Comparison of ENCODE assay signal across 12 cellular contexts in the genomic region with DNA sequence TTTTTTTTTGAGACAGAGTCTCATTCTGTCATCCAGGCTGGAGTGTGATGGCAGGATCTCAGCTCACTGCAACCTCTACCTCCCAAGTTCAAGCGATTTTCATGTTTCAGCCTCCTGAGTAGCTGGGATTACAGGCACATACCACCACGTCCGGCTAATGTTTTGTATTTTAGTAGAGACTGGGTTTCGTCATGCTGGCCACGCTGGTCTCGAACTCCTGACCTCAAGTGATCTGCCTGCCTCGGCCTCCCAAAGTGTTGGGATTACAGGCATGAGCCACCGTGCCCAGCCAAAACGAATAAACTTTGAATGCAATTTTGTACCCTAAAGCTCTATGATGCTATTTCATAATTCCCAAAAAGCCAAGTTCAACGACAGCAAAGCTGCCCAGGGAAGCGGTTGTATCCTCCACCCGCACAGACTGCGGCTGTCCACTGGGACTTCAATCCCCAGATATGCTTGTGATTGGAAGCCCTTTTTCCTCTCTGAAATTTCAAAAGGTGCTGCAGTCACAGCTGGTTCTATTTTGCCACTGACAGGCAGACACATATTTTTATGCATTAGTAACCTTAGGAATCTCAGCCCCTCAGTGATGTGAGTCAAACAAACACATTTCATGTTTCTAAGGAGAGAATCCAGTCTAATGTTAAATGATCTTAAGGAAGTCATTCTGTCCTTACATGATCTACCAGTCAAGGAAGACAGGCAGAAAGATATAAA. TPM values are rescaled to one million over a fixed set of nuclear protein-coding genes. Genes with fewer than 3 reads are reported as not detected.
DNase-seq lines count a peak whose midpoint lies in the region; ATAC-seq and TF ChIP-seq lines count a peak whose summit lies in the region.
"Had no signal": no experiment of that assay in that cellular context is flagged by ENCODE, and none has a peak within 500 bp of the region (broad histone marks: within the 10 kb centered on the region; RNA-seq: fewer than 3 reads in every experiment).

No MANE protein-coding gene starts in this region.

- POLR2A ChIA-PET in SK-N-SH (lab: Yijun Ruan, JAX): no interaction called here
- POLR2A ChIA-PET in activated CD8-positive, alpha-beta T cell treated with anti-CD3 and anti-CD28 coated beads for 36 hours (lab: Charles Lee): no interaction called here

- H3K36me3 Mint-ChIP-seq in activated CD8-positive, alpha-beta T cell treated with anti-CD3 and anti-CD28 coated beads for 36 hours (ENCODE audit: low read depth): no peaks in the 10 kb centered on the region
- H3K36me3 Mint-ChIP-seq: CD8-positive, alpha-beta T cell had no signal

- TF ChIP-seq EP300 in SK-N-SH (IDR thresholded peaks at IDR 0.05; ENCODE audit: borderline replicate concordance in 1 of 2, low read depth in 1 of 2, low read length in 1 of 2): peak; percentile 16 to 80; a peak in 2 of 4 replicates

- H3K4me3 Mint-ChIP-seq in activated CD8-positive, alpha-beta T cell treated with anti-CD3 and anti-CD28 coated beads for 36 hours: no peak overlapping the region
- H3K4me3 Mint-ChIP-seq: activated naive CD8-positive, alpha-beta T cell treated with anti-CD3 and anti-CD28 coated beads, Interleukin-2, amount 50 U/mL, for 24 hours; CD8-positive, alpha-beta T cell had no signal

- H3K4me1 Mint-ChIP-seq in activated CD8-positive, alpha-beta T cell treated with anti-CD3 and anti-CD28 coated beads for 36 hours (ENCODE audit: low read depth): no peaks in the 10 kb centered on the region
- H3K4me1 Mint-ChIP-seq: activated naive CD8-positive, alpha-beta T cell treated with anti-CD3 and anti-CD28 coated beads, Interleukin-2, amount 50 U/mL, for 24 hours had no signal

- CTCF ChIA-PET in SK-N-SH (lab: Yijun Ruan, JAX): interaction anchor here (0.8 kb wide), 1 partner anchor 22 kb away, joined by 3 read pairs; no protein-coding TSS in a partner anchor
- CTCF ChIA-PET in activated CD8-positive, alpha-beta T cell treated with anti-CD3 and anti-CD28 coated beads for 36 hours (lab: Charles Lee): no interaction called here

- H2AFZ ChIP-seq in SK-N-SH (ENCODE audit: low read depth) (no peak overlapping the region), fibroblast of lung (ENCODE audit: low read length) (no peak overlapping the region)

- no peak for TF ChIP-seq POLR2A in GM18505 (IDR thresholded peaks at IDR 0.05; ENCODE audit: borderline replicate concordance, extremely low read depth, insufficient read depth, insufficient read length)

- TF ChIP-seq CTCF in SK-N-SH (IDR thresholded peaks at IDR 0.05) (no peak), fibroblast of lung (conservative IDR thresholded peaks at IDR 0.05 in 1 of 2, IDR thresholded peaks at IDR 0.05 in 1 of 2; ENCODE audit: low read depth in 1 of 2, low read length in 2 of 2) (no peak)
- no peak for TF ChIP-seq CTCF in activated CD8-positive, alpha-beta T cell treated with anti-CD3 and anti-CD28 coated beads for 36 hours (IDR thresholded peaks at IDR 0.05)

- H3K27ac Mint-ChIP-seq in activated CD8-positive, alpha-beta T cell treated with anti-CD3 and anti-CD28 coated beads for 36 hours: no peak overlapping the region
- H3K27ac Mint-ChIP-seq: activated naive CD8-positive, alpha-beta T cell treated with anti-CD3 and anti-CD28 coated beads, Interleukin-2, amount 50 U/mL, for 24 hours; CD8-positive, alpha-beta T cell had no signal

- no peak for TF ChIP-seq RAD21 in SK-N-SH (IDR thresholded peaks at IDR 0.05; ENCODE audit: low read length)

- no peaks in the 10 kb centered on the region for H3K9me3 Mint-ChIP-seq in activated CD8-positive, alpha-beta T cell treated with anti-CD3 and anti-CD28 coated beads for 36 hours
- H3K9me3 Mint-ChIP-seq: activated naive CD8-positive, alpha-beta T cell treated with anti-CD3 and anti-CD28 coated beads, Interleukin-2, amount 50 U/mL, for 24 hours; CD8-positive, alpha-beta T cell had no signal

- H3K36me3 ChIP-seq in SK-N-SH (replicated peaks in 1 of 2; ENCODE audit: control insufficient read depth in 1 of 2, insufficient read depth in 2 of 2, low read length in 1 of 2): peaks cover 0 to 8% of the 10 kb centered on the region in 2 experiments
- peaks cover 2% of the 10 kb centered on the region for H3K36me3 ChIP-seq in fibroblast of lung (ENCODE audit: control insufficient read depth, insufficient read depth, low read length)
- H3K36me3 ChIP-seq in rectal smooth muscle tissue (ENCODE audit: control insufficient read depth, insufficient read depth, low read length): no peaks in the 10 kb centered on the region
- H3K36me3 ChIP-seq: Peyer's patch had no signal

- H3K4me1 ChIP-seq in SK-N-SH (ENCODE audit: control insufficient read depth in 1 of 2, insufficient read depth in 2 of 2, low read depth in 1 of 2, low read length in 1 of 2) (peaks cover 44 to 66% of the 10 kb centered on the region in 2 experiments), fibroblast of lung (ENCODE audit: control insufficient read depth, extremely low read depth, insufficient read depth, low read length) (peaks cover 38% of the 10 kb centered on the region), rectal smooth muscle tissue (ENCODE audit: control insufficient read depth, insufficient read depth, low read length) (peaks cover 17% of the 10 kb centered on the region)

- H3K4me3 ChIP-seq in SK-N-SH (ENCODE audit: low read depth in 2 of 2, low read length in 1 of 2) (no peak overlapping the region), fibroblast of lung (replicated peaks in 1 of 4; ENCODE audit: control extremely low read depth in 1 of 4, insufficient read depth in 1 of 4, low read depth in 3 of 4, low read length in 4 of 4) (no peak overlapping the region), rectal smooth muscle tissue (ENCODE audit: low read length) (no peak overlapping the region)
- H3K4me3 ChIP-seq: Peyer's patch had no signal

- H3K27ac ChIP-seq in SK-N-SH (ENCODE audit: low read depth in 2 of 2, low read length in 1 of 2) (peak overlapping the region; percentile 78 to 100; a peak in 3 of 4 replicates), fibroblast of lung (ENCODE audit: insufficient read depth, low read length) (peak overlapping the region; percentile 81), rectal smooth muscle tissue (ENCODE audit: low read depth, low read length) (peak overlapping the region; percentile 56)
- H3K27ac ChIP-seq: Peyer's patch had no signal

- H3K4me2 ChIP-seq in SK-N-SH: peak overlapping the region; percentile 50
- H3K4me2 ChIP-seq in fibroblast of lung (ENCODE audit: extremely low read depth, insufficient read depth, low read length): peak overlapping the region; percentile 56

- peak; percentile 92 for DNase-seq in EL
- DNase-seq in SK-N-SH: no peak
- peak; percentile 67 to 94 for DNase-seq in fibroblast of lung (ENCODE audit: low read depth in 2 of 2)
- no peak for DNase-seq in cerebellar nuclear complex (lab: John Stamatoyannopoulos, UW)
- no peak for DNase-seq in DMS79 treated with DMSO at 0.1 percent for 48 hours (lab: John Stamatoyannopoulos, UW)
- no peak for DNase-seq in activated CD8-positive, alpha-beta T cell treated with anti-CD3 and anti-CD28 coated beads for 36 hours
- DNase-seq: activated naive CD8-positive, alpha-beta T cell treated with anti-CD3 and anti-CD28 coated beads, Interleukin-2, amount 50 U/mL, for 24 hours; CD8-positive, alpha-beta T cell; effector CD8-positive, alpha-beta T cell; Peyer's patch had no signal

- no peaks in the 10 kb centered on the region for H3K9me2 ChIP-seq in SK-N-SH

- peak overlapping the region; percentile 69 for H3K9ac ChIP-seq in SK-N-SH
- H3K9ac ChIP-seq in fibroblast of lung (ENCODE audit: insufficient read depth, low read length): no peak overlapping the region
- H3K9ac ChIP-seq in rectal smooth muscle tissue (ENCODE audit: low read length): no peak overlapping the region

- intact Hi-C loops in activated CD8-positive, alpha-beta T cell treated with anti-CD3 and anti-CD28 coated beads for 36 hours (cut with micrococcal nuclease): no loop called here

- H3K9me3 ChIP-seq in SK-N-SH (no peaks in the 10 kb centered on the region), fibroblast of lung (ENCODE audit: control insufficient read depth, insufficient read depth, low read depth, low read length) (no peaks in the 10 kb centered on the region)
- H3K9me3 ChIP-seq: Peyer's patch had no signal

- no peaks in the 10 kb centered on the region for H3K27me3 Mint-ChIP-seq in activated CD8-positive, alpha-beta T cell treated with anti-CD3 and anti-CD28 coated beads for 36 hours
- H3K27me3 Mint-ChIP-seq: activated naive CD8-positive, alpha-beta T cell treated with anti-CD3 and anti-CD28 coated beads, Interleukin-2, amount 50 U/mL, for 24 hours had no signal

- peaks cover 40% of the 10 kb centered on the region for H3F3A ChIP-seq in SK-N-SH (replicated peaks; ENCODE audit: insufficient read depth)

- peaks cover 80% of the 10 kb centered on the region for H3K79me2 ChIP-seq in SK-N-SH (ENCODE audit: insufficient read depth)
- peaks cover 39% of the 10 kb centered on the region for H3K79me2 ChIP-seq in fibroblast of lung (ENCODE audit: control insufficient read depth, insufficient read depth, low read length)

- H4K20me1 ChIP-seq in SK-N-SH (ENCODE audit: insufficient read depth): no peaks in the 10 kb centered on the region
- no peaks in the 10 kb centered on the region for H4K20me1 ChIP-seq in fibroblast of lung (ENCODE audit: control insufficient read depth, extremely low read depth, insufficient read depth, low read length)

- 71% methylated on average over 13 of the region's 13 CpGs for WGBS in SK-N-SH (ENCODE audit: low lambda C conversion rate)

- H3K27me3 ChIP-seq in SK-N-SH (ENCODE audit: insufficient read depth): no peaks in the 10 kb centered on the region
- no peaks in the 10 kb centered on the region for H3K27me3 ChIP-seq in fibroblast of lung (ENCODE audit: control insufficient read depth, insufficient read depth, low read length)
- H3K27me3 ChIP-seq in rectal smooth muscle tissue (ENCODE audit: control insufficient read depth, insufficient read depth, low read length): no peaks in the 10 kb centered on the region
- H3K27me3 ChIP-seq: Peyer's patch had no signal

- ATAC-seq in GM18505 (IDR thresholded peaks at IDR 0.05; ENCODE audit: unreplicated experiment): no peak
- ATAC-seq in activated CD8-positive, alpha-beta T cell treated with anti-CD3 and anti-CD28 coated beads for 36 hours: no peak
- ATAC-seq: activated naive CD8-positive, alpha-beta T cell treated with anti-CD3 and anti-CD28 coated beads, Interleukin-2, amount 50 U/mL, for 24 hours; CD8-positive, alpha-beta T cell had no signal

RNA-seq across cellular contexts. Expression of a gene that starts 8.7 kb away (rescaled TPM):
- 0.10 and 0.39 TPM in 2 replicates for polyA plus RNA-seq in SK-N-SH (2012; rRNA removed)
- polyA plus RNA-seq in SK-N-SH (2012; cell fraction: cytosol; rRNA removed): 0.46 and 0.81 TPM in 2 replicates
- 0.95 and 1.4 TPM in 2 replicates for polyA plus RNA-seq in SK-N-SH (2012; cell fraction: nucleus; rRNA removed)
- 2.3 and 5.0 TPM in 2 replicates for total RNA-seq in fibroblast of lung
- 0.20 and 0.22 TPM in 2 replicates for polyA plus RNA-seq in fibroblast of lung
- 0.21 and 0.28 TPM in 2 replicates for polyA plus RNA-seq in fibroblast of lung (2012)
- polyA minus RNA-seq in fibroblast of lung (ENCODE audit: low replicate concordance): 0.16 TPM in 1 of 2 replicates, not detected in the other
- under 1 TPM in 1 of 2 experiments, not detected in 1; 0.45 TPM for total RNA-seq in activated CD8-positive, alpha-beta T cell treated with anti-CD3 and anti-CD28 coated beads for 36 hours

RNA-seq across cellular contexts. Expression of a gene that starts 31.8 kb away (rescaled TPM):
- polyA plus RNA-seq in SK-N-SH (2012; rRNA removed) (59.5 and 60.3 TPM in 2 replicates), fibroblast of lung (66.8 and 80.2 TPM in 2 replicates)
- 51.5 and 62.1 TPM in 2 replicates for polyA plus RNA-seq in SK-N-SH (2012; cell fraction: cytosol; rRNA removed)
- polyA plus RNA-seq in SK-N-SH (2012; cell fraction: nucleus; rRNA removed): 47.9 and 50.9 TPM in 2 replicates
- total RNA-seq in fibroblast of lung: 109 and 116 TPM in 2 replicates
- 60.3 and 64.5 TPM in 2 replicates for polyA plus RNA-seq in fibroblast of lung (2012)
- polyA minus RNA-seq in fibroblast of lung (ENCODE audit: low replicate concordance): 129 and 153 TPM in 2 replicates
- total RNA-seq in activated CD8-positive, alpha-beta T cell treated with anti-CD3 and anti-CD28 coated beads for 36 hours: 1 to 10 TPM; 5.8 TPM

Comparison
In these comparisons a context has a peak if more than half of its experiments do, and no peak if none do; other contexts are left out.
1. DNase-seq: peak in EL (single experiment) and fibroblast of lung (2 of 2); none in SK-N-SH (single experiment), cerebellar nuclear complex (0 of 2), DMS79 treated with DMSO at 0.1 percent for 48 hours (single experiment) and activated CD8-positive, alpha-beta T cell treated with anti-CD3 and anti-CD28 coated beads for 36 hours (single experiment).
2. RNA of a gene that starts 31.8 kb away (total RNA-seq): 109 to 116 TPM in fibroblast of lung; 5.8 TPM in activated CD8-positive, alpha-beta T cell treated with anti-CD3 and anti-CD28 coated beads for 36 hours; every median in the first group is over 10 times any median in the second.
3. Peak in every context shown above with its lines, with median percentiles within 50 percentile points of each other: H3K27ac ChIP-seq.